Comparison of ENCODE assay signal across 8 cellular contexts in genomic region chr2:64767670-64768425, GRCh38.
DNase-seq lines count a peak whose midpoint lies in the region; ATAC-seq, FAIRE-seq and TF ChIP-seq lines count a peak whose summit lies in the region.

No MANE protein-coding gene starts in this region.

- H3K27ac Mint-ChIP-seq in activated T-helper 2 cell treated with anti-CD3 and anti-CD28 coated beads, Interferon-gamma antibody, Interleukin-2, Interleukin-4, amounts not matched to agents 10 μg/mL and 5 μg/mL and 100 μg/mL, durations not matched to agents 14 hours and 24 hours and 36 hours = peak overlapping the region; percentile 96
- H3K27ac Mint-ChIP-seq in nephron progenitor cell = peak overlapping the region; percentile 47

- DNase-seq in EL (peak; percentile 94), KG1 (lab: John Stamatoyannopoulos, UW) (peak; percentile 52), RCC 7860 (ENCODE audit: low spot score) (peak; percentile 90), fibroblast of pulmonary artery (ENCODE audit: low read depth) (peak; percentile 91), nephron progenitor cell (peak; percentile 78), stomach (peak; percentile 90)
- DNase-seq in activated T-helper 2 cell treated with anti-CD3 and anti-CD28 coated beads, Interferon-gamma antibody, Interleukin-2, Interleukin-4, amounts not matched to agents 10 μg/mL and 5 μg/mL and 100 μg/mL, durations not matched to agents 14 hours and 24 hours and 36 hours (ENCODE audit: low spot score) = peak; percentile 76

- peaks cover 15 to 51% (median 28%) of the 10 kb centered on the region in 4 donors for H3K4me1 ChIP-seq in stomach

- H3K4me3 ChIP-seq in fibroblast of pulmonary artery (replicated peaks; ENCODE audit: low read depth, low read length) = peak overlapping the region; percentile 56
- peak overlapping the region; percentile 62 to 77 (median 66) for H3K4me3 ChIP-seq in stomach

- no peaks in the 10 kb centered on the region for H3K9me3 ChIP-seq in stomach

- peak overlapping the region; percentile 97 to 99 (median 98) for H3K27ac ChIP-seq in stomach

- no peaks in the 10 kb centered on the region for H3K27me3 ChIP-seq in stomach

- H3K27me3 Mint-ChIP-seq in activated T-helper 2 cell treated with anti-CD3 and anti-CD28 coated beads, Interferon-gamma antibody, Interleukin-2, Interleukin-4, amounts not matched to agents 10 μg/mL and 5 μg/mL and 100 μg/mL, durations not matched to agents 14 hours and 24 hours and 36 hours (ENCODE audit: low read depth) = peaks cover 6% of the 10 kb centered on the region
- peaks cover 21% of the 10 kb centered on the region for H3K27me3 Mint-ChIP-seq in nephron progenitor cell (ENCODE audit: low read depth, poor library complexity)

- H3K4me3 Mint-ChIP-seq in activated T-helper 2 cell treated with anti-CD3 and anti-CD28 coated beads, Interferon-gamma antibody, Interleukin-2, Interleukin-4, amounts not matched to agents 10 μg/mL and 5 μg/mL and 100 μg/mL, durations not matched to agents 14 hours and 24 hours and 36 hours (ENCODE audit: low read depth) = peak overlapping the region; percentile 87
- peak overlapping the region; percentile 93 for H3K4me3 Mint-ChIP-seq in nephron progenitor cell

- no peaks in the 10 kb centered on the region for H3K36me3 ChIP-seq in stomach

- intact Hi-C loops in activated T-helper 2 cell treated with anti-CD3 and anti-CD28 coated beads, Interferon-gamma antibody, Interleukin-2, Interleukin-4, amounts not matched to agents 10 μg/mL and 5 μg/mL and 100 μg/mL, durations not matched to agents 14 hours and 24 hours and 36 hours (cut with micrococcal nuclease) = loop anchor here (1.0 to 5.0 kb wide), 9 partner anchors 17 to 441 kb away; partner anchors contain the start of gene AFTPH
- intact Hi-C loops in stomach (cut with DNase I; ENCODE audit: low total_unique reads) = no loop called here

- 0 to 1% (median 1%) methylated on average over 33 to 65 of the region's 65 CpGs for WGBS in stomach, 5 donors

- no peaks in the 10 kb centered on the region for H3K36me3 Mint-ChIP-seq in activated T-helper 2 cell treated with anti-CD3 and anti-CD28 coated beads, Interferon-gamma antibody, Interleukin-2, Interleukin-4, amounts not matched to agents 10 μg/mL and 5 μg/mL and 100 μg/mL, durations not matched to agents 14 hours and 24 hours and 36 hours (ENCODE audit: low read depth)
- no peaks in the 10 kb centered on the region for H3K36me3 Mint-ChIP-seq in nephron progenitor cell (ENCODE audit: low read depth)

- FAIRE-seq in RCC 7860 (lab: Jason Lieb, UNC) = peak; percentile 67

- peaks cover 3% of the 10 kb centered on the region for H3K9me3 Mint-ChIP-seq in activated T-helper 2 cell treated with anti-CD3 and anti-CD28 coated beads, Interferon-gamma antibody, Interleukin-2, Interleukin-4, amounts not matched to agents 10 μg/mL and 5 μg/mL and 100 μg/mL, durations not matched to agents 14 hours and 24 hours and 36 hours
- no peaks in the 10 kb centered on the region for H3K9me3 Mint-ChIP-seq in nephron progenitor cell

- no peak for TF ChIP-seq EP300 in stomach (IDR thresholded peaks at IDR 0.05)

- ATAC-seq in GM21786 (IDR thresholded peaks at IDR 0.05; ENCODE audit: unreplicated experiment) = peak; percentile 84

- TF ChIP-seq POLR2A in stomach (IDR thresholded peaks at IDR 0.05) = peak in 1 of 4 donors; percentile 91

- H3K4me1 Mint-ChIP-seq in activated T-helper 2 cell treated with anti-CD3 and anti-CD28 coated beads, Interferon-gamma antibody, Interleukin-2, Interleukin-4, amounts not matched to agents 10 μg/mL and 5 μg/mL and 100 μg/mL, durations not matched to agents 14 hours and 24 hours and 36 hours (ENCODE audit: low read depth) = peaks cover 50% of the 10 kb centered on the region
- H3K4me1 Mint-ChIP-seq in nephron progenitor cell = peaks cover 40% of the 10 kb centered on the region

- no peak for TF ChIP-seq CTCF in fibroblast of pulmonary artery (IDR thresholded peaks at IDR 0.05; ENCODE audit: low read length, missing control alignments)
- no peak for TF ChIP-seq CTCF in nephron progenitor cell (IDR thresholded peaks at IDR 0.05)
- peak in 1 of 7 experiments; percentile 10 for TF ChIP-seq CTCF in stomach (IDR thresholded peaks at IDR 0.05)

Comparison
In these comparisons a context has a peak if more than half of its experiments do, and no peak if none do; other contexts are left out.
1. Peak in every context shown above with its lines: DNase-seq, ATAC-seq, H3K4me3 ChIP-seq and H3K27ac ChIP-seq.